ENCODE assay signal across 10 cellular contexts in genomic region chr7:74418076-74418475, GRCh38. TPM values are rescaled to one million over a fixed set of nuclear protein-coding genes. Genes with fewer than 3 reads are reported as not detected.
DNase-seq lines count a peak whose midpoint lies in the region; ATAC-seq and TF ChIP-seq lines count a peak whose summit lies in the region.
"Had no signal": no experiment of that assay in that cellular context is flagged by ENCODE, and none has a peak within 500 bp of the region (broad histone marks: within the 10 kb centered on the region; RNA-seq: fewer than 3 reads in every experiment).

No MANE protein-coding gene starts in this region.

- no peaks in the 10 kb centered on the region for H3K36me3 ChIP-seq in Caco-2 (ENCODE audit: control insufficient read depth, insufficient read depth, low read length)
- H3K36me3 ChIP-seq in NT2/D1 (ENCODE audit: insufficient read depth, insufficient read length, low read length): no peaks in the 10 kb centered on the region
- no peaks in the 10 kb centered on the region for H3K36me3 ChIP-seq in osteoblast (ENCODE audit: insufficient read depth, low read length)

- TF ChIP-seq CTCF in Caco-2 (IDR thresholded peaks at IDR 0.05; ENCODE audit: insufficient read depth in 1 of 2, low read depth in 1 of 2, low read length in 1 of 2, severe bottlenecking in 1 of 2, unreplicated experiment in 1 of 2): no peak
- no peak for TF ChIP-seq CTCF in endothelial cell (IDR thresholded peaks at IDR 0.05; ENCODE audit: unreplicated experiment)
- TF ChIP-seq CTCF in osteoblast (IDR thresholded peaks at IDR 0.05; ENCODE audit: extremely low read depth, low read depth, low read length): no peak

- H3K27ac ChIP-seq in osteoblast (ENCODE audit: low read depth, low read length): no peak overlapping the region
- H3K27ac ChIP-seq: C4-2B had no signal

- POLR2A ChIA-PET in Caco-2 (lab: Charles Lee): no interaction called here

- peak overlapping the region; percentile 21 for H3K9ac ChIP-seq in NT2/D1 (ENCODE audit: insufficient read length, low read depth)
- H3K9ac ChIP-seq: SK-N-SH had no signal

- H3K9me3 ChIP-seq in Caco-2 (no peaks in the 10 kb centered on the region), NT2/D1 (ENCODE audit: insufficient read depth, low read length) (no peaks in the 10 kb centered on the region), osteoblast (ENCODE audit: low read depth, low read length) (no peaks in the 10 kb centered on the region)
- H3K9me3 ChIP-seq: SK-N-SH had no signal

- H3K4me1 Mint-ChIP-seq in Caco-2 (ENCODE audit: low read depth, unreplicated experiment) (peaks cover 9% of the 10 kb centered on the region), endothelial cell (ENCODE audit: unreplicated experiment) (no peaks in the 10 kb centered on the region)
- H3K4me1 Mint-ChIP-seq in stimulated activated naive B cell treated with anti-CD40 and anti-IgM and Interleukin-4, amounts not matched to agents 10 μg/mL and 1 μg/mL and 100 μg/mL, for 72 hours: peaks cover 3 to 6% of the 10 kb centered on the region in 2 donors

- H3K27me3 Mint-ChIP-seq in Caco-2 (ENCODE audit: insufficient read depth, unreplicated experiment) (no peaks in the 10 kb centered on the region), endothelial cell (ENCODE audit: unreplicated experiment) (peaks cover 5% of the 10 kb centered on the region)
- H3K27me3 Mint-ChIP-seq in stimulated activated naive B cell treated with anti-CD40 and anti-IgM and Interleukin-4, amounts not matched to agents 10 μg/mL and 1 μg/mL and 100 μg/mL, for 72 hours: no peaks in the 10 kb centered on the region

- H3K4me2 ChIP-seq in osteoblast (ENCODE audit: insufficient read depth, low read length): no peak overlapping the region
- H3K4me2 ChIP-seq: SK-N-SH had no signal

- CTCF ChIA-PET in Caco-2 (lab: Charles Lee): interaction anchor here (1.3 kb wide), 1 partner anchor 162 kb away, joined by 4 read pairs; no protein-coding TSS in a partner anchor

- H2AFZ ChIP-seq in osteoblast (ENCODE audit: low read length): peak overlapping the region; percentile 84

- H3K4me3 Mint-ChIP-seq in Caco-2 (ENCODE audit: unreplicated experiment) (no peak overlapping the region), endothelial cell (ENCODE audit: unreplicated experiment) (peak overlapping the region; percentile 10)
- H3K4me3 Mint-ChIP-seq in stimulated activated naive B cell treated with anti-CD40 and anti-IgM and Interleukin-4, amounts not matched to agents 10 μg/mL and 1 μg/mL and 100 μg/mL, for 72 hours: no peak overlapping the region

- ATAC-seq in stimulated activated naive B cell treated with anti-CD40 and anti-IgM and Interleukin-4, amounts not matched to agents 10 μg/mL and 1 μg/mL and 100 μg/mL, for 72 hours (replicated peaks): no peak
- ATAC-seq in GM21423 (IDR thresholded peaks at IDR 0.05; ENCODE audit: unreplicated experiment): no peak

- H3K36me3 Mint-ChIP-seq in Caco-2 (ENCODE audit: insufficient read depth, unreplicated experiment): no peaks in the 10 kb centered on the region
- no peaks in the 10 kb centered on the region for H3K36me3 Mint-ChIP-seq in endothelial cell (ENCODE audit: low read depth, unreplicated experiment)
- no peaks in the 10 kb centered on the region for H3K36me3 Mint-ChIP-seq in stimulated activated naive B cell treated with anti-CD40 and anti-IgM and Interleukin-4, amounts not matched to agents 10 μg/mL and 1 μg/mL and 100 μg/mL, for 72 hours

- H3K4me1 ChIP-seq in Caco-2 (no peaks in the 10 kb centered on the region), NT2/D1 (ENCODE audit: insufficient read depth, insufficient read length) (no peaks in the 10 kb centered on the region), osteoblast (ENCODE audit: insufficient read depth, low read length) (no peaks in the 10 kb centered on the region)

- H3K27me3 ChIP-seq in Caco-2 (replicated peaks; ENCODE audit: control insufficient read depth, insufficient read depth, low read length) (no peaks in the 10 kb centered on the region), NT2/D1 (ENCODE audit: insufficient read depth, insufficient read length) (no peaks in the 10 kb centered on the region), osteoblast (ENCODE audit: insufficient read depth, low read length) (no peaks in the 10 kb centered on the region)

- no peak overlapping the region for H3K4me3 ChIP-seq in Caco-2 (ENCODE audit: low read depth, low read length)
- no peak overlapping the region for H3K4me3 ChIP-seq in NT2/D1 (ENCODE audit: insufficient read length, low read depth)
- H3K4me3 ChIP-seq in osteoblast (ENCODE audit: insufficient read depth, low read length): no peak overlapping the region

- intact Hi-C loops in Caco-2 (cut with micrococcal nuclease; ENCODE audit: unreplicated experiment): loop anchor here (10.0 kb wide), 1 partner anchor 237 kb away; the partner anchor contains the start of gene GTF2I

- no peak for DNase-seq in Caco-2
- DNase-seq in NT2/D1 (ENCODE audit: low read depth, low spot score): no peak
- DNase-seq in endothelial cell (ENCODE audit: low spot score): no peak
- peak; percentile 15 for DNase-seq in osteoblast (ENCODE audit: insufficient read length, low spot score, missing footprints)
- no peak for DNase-seq in stimulated activated naive B cell treated with anti-CD40 and anti-IgM and Interleukin-4, amounts not matched to agents 10 μg/mL and 1 μg/mL and 100 μg/mL, for 72 hours
- no peak for DNase-seq in DMS 273 treated with DMSO at 0.1 percent for 48 hours (lab: John Stamatoyannopoulos, UW)
- DNase-seq: NCI-H1048 had no signal

- H3K79me2 ChIP-seq in osteoblast (ENCODE audit: insufficient read depth, low read length): no peaks in the 10 kb centered on the region

- no TSS peak for BruUV-seq in Caco-2 (replicated peaks; lab: Mats Ljungman, UMichigan)

- no peaks in the 10 kb centered on the region for H4K20me1 ChIP-seq in osteoblast (ENCODE audit: insufficient read depth, low read length)

- H3K27ac Mint-ChIP-seq in Caco-2 (ENCODE audit: unreplicated experiment) (peak overlapping the region; percentile 14), endothelial cell (ENCODE audit: unreplicated experiment) (no peak overlapping the region)
- H3K27ac Mint-ChIP-seq in stimulated activated naive B cell treated with anti-CD40 and anti-IgM and Interleukin-4, amounts not matched to agents 10 μg/mL and 1 μg/mL and 100 μg/mL, for 72 hours: no peak overlapping the region

- H3K9me3 Mint-ChIP-seq in Caco-2 (ENCODE audit: unreplicated experiment) (no peaks in the 10 kb centered on the region), endothelial cell (ENCODE audit: unreplicated experiment) (no peaks in the 10 kb centered on the region)
- no peaks in the 10 kb centered on the region for H3K9me3 Mint-ChIP-seq in stimulated activated naive B cell treated with anti-CD40 and anti-IgM and Interleukin-4, amounts not matched to agents 10 μg/mL and 1 μg/mL and 100 μg/mL, for 72 hours

RNA-seq across cellular contexts. Expression of gene GTF2IRD1, which starts 35.6 kb away (rescaled TPM):
- total RNA-seq in Caco-2 (2022) (53.6 and 54.6 TPM in 2 replicates), endothelial cell (ENCODE audit: unreplicated experiment) (32.6 TPM), osteoblast (15.9 and 18.6 TPM in 2 replicates)
